8 cellular contexts compared by ENCODE assay signal in genomic region chrX:72180539-72180938, GRCh38. TPM values are rescaled to one million over a fixed set of nuclear protein-coding genes. Genes with fewer than 3 reads are reported as not detected.
DNase-seq lines count a peak whose midpoint lies in the region; ATAC-seq, FAIRE-seq and TF ChIP-seq lines count a peak whose summit lies in the region.

No MANE protein-coding gene starts in this region.

- RAD21 ChIA-PET in HCT116 (lab: Charles Lee; ENCODE audit: low non-redundant PET in 1 of 2, low total read pairs in 2 of 2, uncharacterized antibody in 2 of 2, unreplicated experiment in 2 of 2), result no interaction called here

- peak overlapping the region; percentile 75 for H3K27ac ChIP-seq in HCT116 (ENCODE audit: low read depth, low read length)
- peak overlapping the region; percentile 86 for H3K27ac ChIP-seq in VCaP
- H3K27ac ChIP-seq in mesodermal cell (ENCODE audit: low read depth, low read length, severe bottlenecking), result no peak overlapping the region
- H3K27ac ChIP-seq in small intestine (ENCODE audit: low read depth in 1 of 2, low read length in 1 of 2), result peak overlapping the region in 1 of 2 donors; percentile 44

- peaks cover 0 to 6% (median 2%) of the 10 kb centered on the region in 7 donors for H3K9me3 Mint-ChIP-seq in CD14-positive monocyte

- H3K36me3 ChIP-seq in HCT116 (ENCODE audit: control insufficient read depth in 1 of 2, insufficient read depth in 2 of 2, low read length in 2 of 2) (no peaks in the 10 kb centered on the region), mesodermal cell (ENCODE audit: control insufficient read depth, insufficient read depth, low read length) (peaks cover 4% of the 10 kb centered on the region), small intestine (ENCODE audit: control insufficient read depth in 2 of 2, insufficient read depth in 2 of 2, low read length in 2 of 2) (no peaks in the 10 kb centered on the region)

- DNase-seq in AG10803 (ENCODE audit: low read depth), result no peak
- no peak for DNase-seq in HCT116 (ENCODE audit: low read depth, low spot score)
- no peak for DNase-seq in DMS153 treated with DMSO at 0.1 percent for 48 hours (lab: John Stamatoyannopoulos, UW; ENCODE audit: unreplicated experiment)
- no peak for DNase-seq in CD14-positive monocyte (ENCODE audit: low spot score)
- no peak for DNase-seq in small intestine
- no peak for DNase-seq in GF-D8 (lab: John Stamatoyannopoulos, UW)

- TF ChIP-seq RAD21 in HCT116 (IDR thresholded peaks at IDR 0.05; ENCODE audit: low read depth), result no peak

- POLR2A ChIA-PET in HCT116 (lab: Charles Lee), result interaction anchor here (1.1 to 1.3 kb wide), 2 partner anchors 49 to 97 kb away, joined by 3 read pairs; partner anchors contain the start of genes RPS4X and RTL5

- intact Hi-C loops in HCT116 (cut with micrococcal nuclease), result no loop called here
- intact Hi-C loops in CD14-positive monocyte (cut with micrococcal nuclease), result loop anchor here in 1 of 2 donors (10.0 kb wide), 1 partner anchor 46 kb away; the partner anchor contains the start of gene RTL5

- peak overlapping the region; percentile 61; the same call in 1 of the 2 replicates for H3K4me3 ChIP-seq in AG10803 (ENCODE audit: low read length)
- peak overlapping the region; percentile 83 to 85 for H3K4me3 ChIP-seq in HCT116 (replicated peaks in 1 of 2; ENCODE audit: low read depth in 1 of 2, low read length in 2 of 2)
- peak overlapping the region; percentile 62 for H3K4me3 ChIP-seq in mesodermal cell (ENCODE audit: extremely low read depth, insufficient read depth, low read length, poor library complexity, severe bottlenecking)
- H3K4me3 ChIP-seq in small intestine (ENCODE audit: low read depth in 1 of 2, low read length in 2 of 2), result no peak overlapping the region

- peak overlapping the region; percentile 77 for H3K9ac ChIP-seq in HCT116 (ENCODE audit: low read length)

- no peaks in the 10 kb centered on the region for H3K9me2 ChIP-seq in HCT116 (ENCODE audit: insufficient read depth)

- H3K27ac Mint-ChIP-seq in CD14-positive monocyte, result no peak overlapping the region

- no CpG with 5 or more reads among the region's 1 CpG for WGBS in mesodermal cell (ENCODE audit: insufficient coverage in 2 of 2), 2 experiments
- 24 to 64% (median 33%) methylated on average over 1 of the region's 1 CpG for WGBS in small intestine, 3 donors

- TF ChIP-seq CTCF in AG10803 (conservative IDR thresholded peaks at IDR 0.05; ENCODE audit: low read length) (no peak), HCT116 (IDR thresholded peaks at IDR 0.05 in 2 of 3, conservative IDR thresholded peaks at IDR 0.05 in 1 of 3; ENCODE audit: borderline replicate concordance in 1 of 3, insufficient read depth in 1 of 3, low read depth in 2 of 3, low read length in 2 of 3) (no peak), VCaP (conservative IDR thresholded peaks at IDR 0.05) (no peak), CD14-positive monocyte (IDR thresholded peaks at IDR 0.05) (no peak)

- no peak for TF ChIP-seq POLR2A in HCT116 (IDR thresholded peaks at IDR 0.05; ENCODE audit: borderline replicate concordance, extremely low read depth, insufficient read depth, insufficient read length)

- FAIRE-seq in small intestine (lab: Jason Lieb, UNC), result no peak

- H3K27me3 ChIP-seq in HCT116 (ENCODE audit: insufficient read depth, low read length) (no peaks in the 10 kb centered on the region), small intestine (ENCODE audit: control insufficient read depth in 2 of 2, insufficient read depth in 2 of 2, low read length in 2 of 2) (no peaks in the 10 kb centered on the region)

- peaks cover 0 to 5% (median 0%) of the 10 kb centered on the region in 3 donors for H3K27me3 Mint-ChIP-seq in CD14-positive monocyte (ENCODE audit: low read depth in 3 of 3)

- ATAC-seq in HCT116, result no peak; the same call in 1 of the 2 replicates

- H3K4me1 ChIP-seq in HCT116 (ENCODE audit: control insufficient read depth in 1 of 2, insufficient read depth in 2 of 2, low read length in 2 of 2) (peaks cover 0 to 9% of the 10 kb centered on the region in 2 experiments; a peak in 2 of 4 replicates), mesodermal cell (ENCODE audit: control insufficient read depth, insufficient read depth, low read length, poor library complexity, severe bottlenecking) (no peaks in the 10 kb centered on the region), small intestine (ENCODE audit: control insufficient read depth in 2 of 2, insufficient read depth in 1 of 2, low read depth in 1 of 2, low read length in 1 of 2) (no peaks in the 10 kb centered on the region)

- peaks cover 0 to 4% of the 10 kb centered on the region in 2 donors for H3K36me3 Mint-ChIP-seq in CD14-positive monocyte

- H4K20me1 ChIP-seq in HCT116 (ENCODE audit: insufficient read depth), result no peaks in the 10 kb centered on the region

- H3K4me1 Mint-ChIP-seq in CD14-positive monocyte, result peaks cover 2% of the 10 kb centered on the region

- H3K79me2 ChIP-seq in HCT116 (ENCODE audit: insufficient read depth, low read length), result peaks cover 16% of the 10 kb centered on the region

- CTCF ChIA-PET in HCT116 (lab: Charles Lee), result interaction anchor here (0.8 kb wide), 1 partner anchor 51 kb away, joined by 3 read pairs; no protein-coding TSS in a partner anchor

- peak overlapping the region; percentile 64 for H3K4me2 ChIP-seq in HCT116 (ENCODE audit: low read length)

- no TSS peak for BruUV-seq in HCT116 (replicated peaks; lab: Mats Ljungman, UMichigan)

- no peak overlapping the region for H2AFZ ChIP-seq in HCT116 (ENCODE audit: low read depth, low read length, poor library complexity, severe bottlenecking)

- H3K4me3 Mint-ChIP-seq in CD14-positive monocyte, result no peak overlapping the region

- H3K9me3 ChIP-seq in HCT116 (ENCODE audit: control insufficient read depth in 1 of 2, insufficient read depth in 1 of 2, low read depth in 1 of 2, low read length in 2 of 2) (no peaks in the 10 kb centered on the region), mesodermal cell (ENCODE audit: control insufficient read depth, low read length) (no peaks in the 10 kb centered on the region), small intestine (ENCODE audit: control insufficient read depth, low read depth) (no peaks in the 10 kb centered on the region)

TF ChIP-seq in HCT116, 20 proteins besides CTCF, POLR2A, EP300 and RAD21:
- TF ChIP-seq CEBPB (IDR thresholded peaks at IDR 0.05; ENCODE audit: low read depth) (no peak), EZH2phosphoT487 (IDR thresholded peaks at IDR 0.05; ENCODE audit: borderline replicate concordance) (no peak), SP1 (IDR thresholded peaks at IDR 0.05; ENCODE audit: low read depth) (no peak), TCF7L2 (IDR thresholded peaks at IDR 0.05; ENCODE audit: borderline replicate concordance, extremely low read depth, insufficient read depth, insufficient read length) (no peak)

RNA-seq across cellular contexts. Expression of gene PIN4, which starts 1.0 kb away (rescaled TPM):
- total RNA-seq in HCT116 (2021; ENCODE audit: unreplicated experiment), result 9.5 TPM
- 11.7 and 20.4 TPM in 2 replicates for polyA plus RNA-seq in HCT116 (2012)
- polyA plus RNA-seq in mesodermal cell (2013, experiment 1 of 2), result 27.4 TPM
- polyA plus RNA-seq in mesodermal cell (2013, experiment 2 of 2), result 23.0 TPM
- polyA plus RNA-seq in CD14-positive monocyte (10 to 100 TPM; 16.7 to 20.8 TPM), small intestine (10 to 100 TPM; 19.5 to 40.5 (median 21.8) TPM)

RNA-seq across cellular contexts. Expression of gene RTL5, which starts 48.8 kb away (rescaled TPM):
- 2.5 TPM for total RNA-seq in HCT116 (2021; ENCODE audit: unreplicated experiment)
- 1.5 and 1.8 TPM in 2 replicates for polyA plus RNA-seq in HCT116 (2012)
- polyA plus RNA-seq in mesodermal cell (2013, experiment 1 of 2), result 12.0 TPM
- polyA plus RNA-seq in mesodermal cell (2013, experiment 2 of 2), result 10.1 TPM
- polyA plus RNA-seq in CD14-positive monocyte (under 1 TPM; 0.24 to 0.59 TPM), small intestine (1 to 10 TPM in 1 of 3 donors, under 1 TPM in 2; 0.22 to 1.9 (median 0.27) TPM)

RNA-seq across cellular contexts. Expression of gene ERCC6L, which starts 58.3 kb away (rescaled TPM):
- total RNA-seq in HCT116 (2021; ENCODE audit: unreplicated experiment), result 12.5 TPM
- 2.6 and 4.8 TPM in 2 replicates for polyA plus RNA-seq in HCT116 (2012)
- 5.0 TPM for polyA plus RNA-seq in mesodermal cell (2013, experiment 1 of 2)
- polyA plus RNA-seq in mesodermal cell (2013, experiment 2 of 2), result 6.1 TPM
- polyA plus RNA-seq in CD14-positive monocyte, result under 1 TPM; 0.04 to 0.05 TPM
- polyA plus RNA-seq in small intestine, result 1 to 10 TPM in 1 of 3 donors, under 1 TPM in 1, not detected in 1; 0.27 to 1.6 TPM

Comparison
In these comparisons a context has a peak if more than half of its experiments do, and no peak if none do; other contexts are left out.
1. H3K4me3 ChIP-seq: peak in AG10803 (single experiment), HCT116 (2 of 2) and mesodermal cell (single experiment); none in small intestine (0 of 2).